ENCODE assay signal across 9 cellular contexts in genomic region chr2:84880395-84880644, GRCh38. TPM values are rescaled to one million over a fixed set of nuclear protein-coding genes. Genes with fewer than 3 reads are reported as not detected.
DNase-seq lines count a peak whose midpoint lies in the region; ATAC-seq and TF ChIP-seq lines count a peak whose summit lies in the region.
"Had no signal": no experiment of that assay in that cellular context is flagged by ENCODE, and none has a peak within 500 bp of the region (broad histone marks: within the 10 kb centered on the region; RNA-seq: fewer than 3 reads in every experiment).

No MANE protein-coding gene starts in this region.

- H3K4me3 ChIP-seq in left lung (peak overlapping the region; percentile 44 to 57), stomach (peak overlapping the region; percentile 48 to 76 (median 56))

- no peak for ATAC-seq in activated naive CD8-positive, alpha-beta T cell treated with anti-CD3 and anti-CD28 coated beads, Interleukin-2, amount 10 ng/mL, durations not matched to agents 7 days and 5 days (ENCODE audit: low read depth)
- ATAC-seq in left lung = no peak
- ATAC-seq in GM18517 (IDR thresholded peaks at IDR 0.05; ENCODE audit: unreplicated experiment) = no peak

- H3K4me3 Mint-ChIP-seq in T-helper 1 cell treated with Interleukin-12 subunit alpha and Interleukin-12 subunit beta and Interleukin-4 antibody, amounts not matched to agents 30 μg/mL and 1 μg/mL, for 36 hours = peak overlapping the region; percentile 89
- H3K4me3 Mint-ChIP-seq in activated naive CD8-positive, alpha-beta T cell treated with anti-CD3 and anti-CD28 coated beads, Interleukin-2, amount 10 ng/mL, durations not matched to agents 7 days and 5 days = peak overlapping the region; percentile 95

- TF ChIP-seq EP300 in stomach (IDR thresholded peaks at IDR 0.05) = no peak

- intact Hi-C loops in left lung (cut with DNase I) = no loop called here
- intact Hi-C loops in stomach (cut with DNase I; ENCODE audit: low total_unique reads) = no loop called here

- H3K4me1 ChIP-seq in left lung (peaks cover 13 to 33% of the 10 kb centered on the region in 2 donors), stomach (peaks cover 20 to 33% (median 30%) of the 10 kb centered on the region in 4 donors)

- DNase-seq in T-helper 1 cell = no peak
- DNase-seq in activated naive CD8-positive, alpha-beta T cell treated with anti-CD3 and anti-CD28 coated beads, Interleukin-2, amount 10 ng/mL, durations not matched to agents 7 days and 5 days = no peak
- DNase-seq in left lung = no peak
- DNase-seq in stomach = no peak
- DNase-seq in NCI-H2196 treated with DMSO at 0.1 percent for 48 hours (lab: John Stamatoyannopoulos, UW; ENCODE audit: unreplicated experiment) = no peak
- DNase-seq in NCI-H2081 (lab: John Stamatoyannopoulos, UW) = no peak
- DNase-seq: 8988T had no signal

- peaks cover 5% of the 10 kb centered on the region for H3K36me3 Mint-ChIP-seq in T-helper 1 cell treated with Interleukin-12 subunit alpha and Interleukin-12 subunit beta and Interleukin-4 antibody, amounts not matched to agents 30 μg/mL and 1 μg/mL, for 36 hours (ENCODE audit: low read depth)
- peaks cover 10% of the 10 kb centered on the region for H3K36me3 Mint-ChIP-seq in activated naive CD8-positive, alpha-beta T cell treated with anti-CD3 and anti-CD28 coated beads, Interleukin-2, amount 10 ng/mL, durations not matched to agents 7 days and 5 days

- TF ChIP-seq CTCF in left lung (IDR thresholded peaks at IDR 0.05) = no peak
- TF ChIP-seq CTCF in stomach (IDR thresholded peaks at IDR 0.05) = no peak

- H3K27me3 Mint-ChIP-seq in T-helper 1 cell treated with Interleukin-12 subunit alpha and Interleukin-12 subunit beta and Interleukin-4 antibody, amounts not matched to agents 30 μg/mL and 1 μg/mL, for 36 hours (ENCODE audit: low read depth) = no peaks in the 10 kb centered on the region
- no peaks in the 10 kb centered on the region for H3K27me3 Mint-ChIP-seq in activated naive CD8-positive, alpha-beta T cell treated with anti-CD3 and anti-CD28 coated beads, Interleukin-2, amount 10 ng/mL, durations not matched to agents 7 days and 5 days

- no peak for TF ChIP-seq POLR2A in stomach (IDR thresholded peaks at IDR 0.05)

- 1 to 2% (median 1%) methylated on average over 6 to 8 of the region's 8 CpGs for WGBS in stomach, 5 donors

- no peaks in the 10 kb centered on the region for H3K9me3 Mint-ChIP-seq in T-helper 1 cell treated with Interleukin-12 subunit alpha and Interleukin-12 subunit beta and Interleukin-4 antibody, amounts not matched to agents 30 μg/mL and 1 μg/mL, for 36 hours
- no peaks in the 10 kb centered on the region for H3K9me3 Mint-ChIP-seq in activated naive CD8-positive, alpha-beta T cell treated with anti-CD3 and anti-CD28 coated beads, Interleukin-2, amount 10 ng/mL, durations not matched to agents 7 days and 5 days

- H3K27me3 ChIP-seq in left lung (peaks cover 13 to 42% of the 10 kb centered on the region in 2 donors), stomach (peaks cover 0 to 53% (median 17%) of the 10 kb centered on the region in 3 donors)

- H3K36me3 ChIP-seq in left lung (no peaks in the 10 kb centered on the region), stomach (no peaks in the 10 kb centered on the region)

- H3K27ac ChIP-seq in left lung = no peak overlapping the region
- peak overlapping the region in 1 of 5 donors; percentile 14 for H3K27ac ChIP-seq in stomach

- peak overlapping the region; percentile 81 for H3K27ac Mint-ChIP-seq in T-helper 1 cell treated with Interleukin-12 subunit alpha and Interleukin-12 subunit beta and Interleukin-4 antibody, amounts not matched to agents 30 μg/mL and 1 μg/mL, for 36 hours
- peak overlapping the region; percentile 95 for H3K27ac Mint-ChIP-seq in activated naive CD8-positive, alpha-beta T cell treated with anti-CD3 and anti-CD28 coated beads, Interleukin-2, amount 10 ng/mL, durations not matched to agents 7 days and 5 days

- POLR2A ChIA-PET in activated naive CD8-positive, alpha-beta T cell treated with anti-CD3 and anti-CD28 coated beads, Interleukin-2, amount 10 ng/mL, durations not matched to agents 7 days and 5 days (lab: Charles Lee) = interaction anchor here (0.6 to 16.3 kb wide), 12 partner anchors 8 to 58 kb away, joined by 3 to 404 read pairs (median 14); partner anchors contain the start of gene TMSB10

- H3K4me1 Mint-ChIP-seq in T-helper 1 cell treated with Interleukin-12 subunit alpha and Interleukin-12 subunit beta and Interleukin-4 antibody, amounts not matched to agents 30 μg/mL and 1 μg/mL, for 36 hours (ENCODE audit: low read depth) = peaks cover 61% of the 10 kb centered on the region
- peaks cover 54% of the 10 kb centered on the region for H3K4me1 Mint-ChIP-seq in activated naive CD8-positive, alpha-beta T cell treated with anti-CD3 and anti-CD28 coated beads, Interleukin-2, amount 10 ng/mL, durations not matched to agents 7 days and 5 days

- H3K9me3 ChIP-seq in left lung = no peaks in the 10 kb centered on the region
- H3K9me3 ChIP-seq in stomach = no peaks in the 10 kb centered on the region

RNA-seq across cellular contexts. Expression of gene TRABD2A, which starts 0.6 kb away (rescaled TPM):
- total RNA-seq in activated naive CD8-positive, alpha-beta T cell treated with anti-CD3 and anti-CD28 coated beads, Interleukin-2, amount 10 ng/mL, durations not matched to agents 7 days and 5 days = 10 to 100 TPM; 81.1 to 85.5 TPM
- 1 to 10 TPM; 3.0 to 6.3 TPM for total RNA-seq in left lung
- total RNA-seq in stomach = 100 to 1,000 TPM in 1 of 5 donors, 10 to 100 TPM in 1, 1 to 10 TPM in 1, under 1 TPM in 2; 0.29 to 109 (median 1.3) TPM
- polyA plus RNA-seq in stomach = under 1 TPM in 2 of 3 donors, not detected in 1; 0.48 to 0.50 TPM

RNA-seq across cellular contexts. Expression of gene TMSB10, which starts 25.1 kb away (rescaled TPM):
- total RNA-seq in activated naive CD8-positive, alpha-beta T cell treated with anti-CD3 and anti-CD28 coated beads, Interleukin-2, amount 10 ng/mL, durations not matched to agents 7 days and 5 days = 1,000 to 10,000 TPM; 4,217 to 4,653 TPM
- total RNA-seq in left lung (1,000 to 10,000 TPM; 1,864 to 1,912 TPM), stomach (1,000 to 10,000 TPM in 3 of 5 donors, 100 to 1,000 TPM in 2; 504 to 5,821 (median 1,954) TPM)
- 1,000 to 10,000 TPM; 1,773 to 3,520 (median 2,373) TPM for polyA plus RNA-seq in stomach
